ENCODE assay signal across 15 cellular contexts in the genomic region with DNA sequence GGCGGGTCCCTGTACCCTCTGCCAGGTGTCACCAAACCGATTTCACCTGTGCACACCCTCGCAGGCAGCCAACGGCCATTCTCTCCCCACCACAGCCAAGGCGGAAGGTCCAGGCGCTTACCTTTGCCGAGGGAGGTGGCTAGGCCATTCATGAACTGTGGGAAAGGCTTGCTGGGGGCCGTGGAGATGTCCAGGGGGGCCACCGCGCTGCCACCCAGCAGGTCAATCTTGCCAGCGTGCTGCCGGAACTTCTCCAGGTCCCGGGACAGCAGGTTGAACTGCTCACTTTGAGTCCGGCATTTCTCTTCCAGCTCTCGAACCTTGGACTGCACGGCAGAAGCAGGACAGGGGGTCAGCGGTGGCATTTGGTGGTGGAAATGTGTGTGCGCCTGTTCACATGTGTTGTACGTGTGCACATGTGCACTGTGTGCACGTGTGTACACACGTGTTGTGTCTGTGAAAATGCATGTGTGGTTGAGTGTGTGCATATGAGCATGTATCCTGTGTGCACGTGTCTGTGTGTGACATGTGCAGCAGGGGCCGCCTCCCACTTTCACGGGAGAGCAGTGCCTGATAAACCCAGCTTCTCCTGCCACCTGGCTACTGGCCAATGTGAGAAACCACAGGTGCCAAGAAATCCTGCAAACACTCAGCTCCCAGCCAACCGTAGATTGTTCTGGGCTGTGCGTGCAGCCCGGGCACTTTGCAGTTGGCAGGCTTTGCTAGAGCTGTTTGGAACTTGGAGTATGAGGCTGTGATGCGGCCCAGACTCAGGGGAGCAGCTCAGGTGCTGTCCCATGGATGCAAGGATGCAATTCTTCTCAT.
DNase-seq lines count a peak whose midpoint lies in the region; ATAC-seq and TF ChIP-seq lines count a peak whose summit lies in the region.
"Had no signal": no experiment of that assay in that cellular context is flagged by ENCODE, and none has a peak within 500 bp of the region (broad histone marks: within the 10 kb centered on the region; RNA-seq: fewer than 3 reads in every experiment).

No MANE protein-coding gene starts in this region.

- DNase-seq in DMS53 (lab: John Stamatoyannopoulos, UW) (peak; percentile 87), NCI-H128 (lab: John Stamatoyannopoulos, UW; ENCODE audit: unreplicated experiment) (peak; percentile 68), RPMI8226 (peak; percentile 64), left lobe of liver (ENCODE audit: low spot score) (peak; percentile 57), WTC11 (ENCODE audit: low spot score) (no peak), coronary artery (ENCODE audit: low spot score) (no peak)
- DNase-seq in effector CD8-positive, alpha-beta T cell (lab: John Stamatoyannopoulos, UW), result no peak
- DNase-seq: activated naive CD4-positive, alpha-beta T cell treated with Interleukin-2 at 50 U/mL for 16 hours; gastrocnemius medialis; kidney glomerular epithelial cell; NCI-H69 had no signal

- no peaks in the 10 kb centered on the region for H3K27me3 Mint-ChIP-seq in WTC11 (ENCODE audit: low read depth)
- H3K27me3 Mint-ChIP-seq: stimulated activated naive CD8-positive, alpha-beta T cell treated with anti-CD3 and anti-CD28 coated beads, Interleukin-15, Interleukin-2, amounts not matched to agents 100 ng/mL and 50 ng/mL, for 24 hours had no signal

- ATAC-seq in left lobe of liver (peak; percentile 72), WTC11 (no peak), HG03045 (IDR thresholded peaks at IDR 0.05; ENCODE audit: unreplicated experiment) (no peak)
- ATAC-seq: gastrocnemius medialis had no signal

- POLR2A ChIA-PET in WTC11 (lab: Charles Lee), result no interaction called here

- CTCF ChIA-PET in WTC11 (lab: Charles Lee), result interaction anchor here (1.2 kb wide), 1 partner anchor 291 kb away, joined by 5 read pairs; no protein-coding TSS in a partner anchor

- H3K36me3 Mint-ChIP-seq in WTC11, result no peaks in the 10 kb centered on the region

- no peak overlapping the region for H3K27ac Mint-ChIP-seq in WTC11
- H3K27ac Mint-ChIP-seq: stimulated activated naive CD8-positive, alpha-beta T cell treated with anti-CD3 and anti-CD28 coated beads, Interleukin-15, Interleukin-2, amounts not matched to agents 100 ng/mL and 50 ng/mL, for 24 hours had no signal

- no peaks in the 10 kb centered on the region for H3K4me1 Mint-ChIP-seq in WTC11

- TF ChIP-seq CTCF in WTC11 (IDR thresholded peaks at IDR 0.05) (no peak), coronary artery (IDR thresholded peaks at IDR 0.05) (no peak)

- H3K9me3 Mint-ChIP-seq in WTC11, result no peaks in the 10 kb centered on the region
- H3K9me3 Mint-ChIP-seq: stimulated activated naive CD8-positive, alpha-beta T cell treated with anti-CD3 and anti-CD28 coated beads, Interleukin-15, Interleukin-2, amounts not matched to agents 100 ng/mL and 50 ng/mL, for 24 hours had no signal

- no peak overlapping the region for H3K4me3 ChIP-seq in coronary artery
- H3K4me3 ChIP-seq: breast epithelium, gastrocnemius medialis had no signal

- H3K4me3 Mint-ChIP-seq in WTC11, result no peak overlapping the region
- H3K4me3 Mint-ChIP-seq: stimulated activated naive CD8-positive, alpha-beta T cell treated with anti-CD3 and anti-CD28 coated beads, Interleukin-15, Interleukin-2, amounts not matched to agents 100 ng/mL and 50 ng/mL, for 24 hours had no signal

- no peak overlapping the region for H3K27ac ChIP-seq in coronary artery
- H3K27ac ChIP-seq: breast epithelium, gastrocnemius medialis, KMS-11 had no signal

TF ChIP-seq in WTC11, 78 proteins besides CTCF, POLR2A, EP300 and RAD21:
- TF ChIP-seq JAZF1 (CRISPR knock-in tag; IDR thresholded peaks at IDR 0.05) (no peak), NFE2L1 (CRISPR knock-in tag; IDR thresholded peaks at IDR 0.05) (no peak), RELA (CRISPR knock-in tag; IDR thresholded peaks at IDR 0.05; ENCODE audit: borderline replicate concordance) (no peak), GRHL2 (CRISPR knock-in tag; IDR thresholded peaks at IDR 0.05; ENCODE audit: insufficient replicate concordance, severe bottlenecking) (no peak), ZNF263 (CRISPR knock-in tag; IDR thresholded peaks at IDR 0.05; ENCODE audit: low read depth) (no peak), USF2 (CRISPR knock-in tag; IDR thresholded peaks at IDR 0.05) (no peak), ZNF138 (CRISPR knock-in tag; conservative IDR thresholded peaks at IDR 0.05) (no peak), ATF1 (CRISPR knock-in tag; IDR thresholded peaks at IDR 0.05) (no peak), TP53 (CRISPR knock-in tag; IDR thresholded peaks at IDR 0.05) (no peak), NR3C1 (CRISPR knock-in tag; conservative IDR thresholded peaks at IDR 0.05; ENCODE audit: low read depth) (no peak), ATF3 (CRISPR knock-in tag; conservative IDR thresholded peaks at IDR 0.05) (no peak), AR (CRISPR knock-in tag; IDR thresholded peaks at IDR 0.05) (no peak), TEAD1 (CRISPR knock-in tag; IDR thresholded peaks at IDR 0.05) (no peak), TEAD4 (CRISPR knock-in tag; IDR thresholded peaks at IDR 0.05) (no peak), GTF2I (CRISPR knock-in tag; conservative IDR thresholded peaks at IDR 0.05) (no peak)

Comparison
In these comparisons a context has a peak if more than half of its experiments do, and no peak if none do; other contexts are left out.
1. DNase-seq: peak in DMS53 (single experiment), NCI-H128 (single experiment), RPMI8226 (single experiment) and left lobe of liver (single experiment); none in WTC11 (single experiment), coronary artery (single experiment) and effector CD8-positive, alpha-beta T cell (single experiment).